Comparison of ENCODE assay signal across 8 cellular contexts in the genomic region with DNA sequence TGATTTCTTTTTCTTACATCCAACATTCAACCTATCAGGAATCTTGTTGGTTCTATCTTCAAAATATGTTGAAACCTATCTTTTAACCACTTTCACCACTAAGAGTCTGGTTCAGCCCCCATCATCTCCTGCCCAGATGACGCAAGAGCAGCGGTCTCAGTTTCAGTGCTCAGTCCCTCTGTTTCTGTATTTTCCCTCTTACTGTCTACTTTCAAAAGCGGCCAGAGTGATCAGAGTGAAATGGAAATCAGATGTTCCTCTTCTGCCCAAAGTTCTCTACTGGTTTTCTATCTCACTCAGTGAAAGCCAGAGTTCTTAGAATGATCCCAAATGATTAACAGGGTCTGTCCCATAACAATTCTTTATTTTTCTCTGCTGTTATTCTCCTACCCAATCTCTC.
DNase-seq lines count a peak whose midpoint lies in the region; ATAC-seq and FAIRE-seq lines count a peak whose summit lies in the region.
"Had no signal": no experiment of that assay in that cellular context is flagged by ENCODE, and none has a peak within 500 bp of the region (broad histone marks: within the 10 kb centered on the region; RNA-seq: fewer than 3 reads in every experiment).

No MANE protein-coding gene starts in this region.

- peak; percentile 19 for DNase-seq in fibroblast of peridontal ligament (ENCODE audit: extremely low read depth)
- no peak for DNase-seq in HTR-8/SVneo (ENCODE audit: insufficient read length, low spot score)
- DNase-seq in cerebellum (ENCODE audit: low spot score), result no peak
- DNase-seq in central memory CD4-positive, alpha-beta T cell, result no peak

- peak; percentile 56 for ATAC-seq in GM19023 (IDR thresholded peaks at IDR 0.05; ENCODE audit: unreplicated experiment)
- ATAC-seq in GM21723 (IDR thresholded peaks at IDR 0.05; ENCODE audit: unreplicated experiment), result peak; percentile 95
- ATAC-seq in HG03520 (IDR thresholded peaks at IDR 0.05; ENCODE audit: unreplicated experiment), result peak; percentile 89

- FAIRE-seq in HTR-8/SVneo (lab: Jason Lieb, UNC), result no peak
- FAIRE-seq: bronchial epithelial cell had no signal
